Comparison of ENCODE assay signal across 25 cellular contexts in the genomic region with DNA sequence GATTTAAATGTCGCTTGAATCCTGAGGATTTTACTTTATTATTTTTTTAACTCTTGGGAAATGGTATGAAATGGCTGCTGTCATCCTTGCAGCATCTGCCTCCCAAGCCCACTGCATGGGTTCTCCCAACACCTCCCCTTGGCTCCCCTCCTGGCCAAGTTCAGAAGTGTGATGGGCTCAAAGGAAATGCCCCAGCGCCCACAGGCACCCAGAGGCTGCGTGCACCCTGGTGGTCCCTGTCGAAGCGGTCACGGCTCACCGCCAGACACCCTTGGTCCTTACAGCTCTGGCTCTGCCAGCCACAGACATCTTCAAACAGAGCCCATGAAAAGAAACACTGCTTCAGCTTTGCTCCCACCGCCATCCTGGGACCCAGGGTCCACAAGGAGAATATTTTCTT.
DNase-seq lines count a peak whose midpoint lies in the region; ATAC-seq, FAIRE-seq and TF ChIP-seq lines count a peak whose summit lies in the region.
"Had no signal": no experiment of that assay in that cellular context is flagged by ENCODE, and none has a peak within 500 bp of the region (broad histone marks: within the 10 kb centered on the region; RNA-seq: fewer than 3 reads in every experiment).

No MANE protein-coding gene starts in this region.

- H2AFZ ChIP-seq in HepG2 (ENCODE audit: low read length) (no peak overlapping the region), GM12878 (ENCODE audit: control insufficient read depth, low read depth, low read length) (no peak overlapping the region), neuronal stem cell (ENCODE audit: low read length) (no peak overlapping the region)
- H2AFZ ChIP-seq: parathyroid adenoma had no signal

- RAD21 ChIA-PET in GM12878 (lab: Charles Lee; ENCODE audit: unreplicated experiment) = interaction anchor here (0.7 to 1.2 kb wide), 2 partner anchors 21 to 28 kb away, joined by 3 read pairs; no protein-coding TSS in a partner anchor

- BruUV-seq in HepG2 (replicated peaks; lab: Mats Ljungman, UMichigan) (no TSS peak), GM12878 (replicated peaks; lab: Mats Ljungman, UMichigan) (no TSS peak)

- 97% methylated on average over 8 of the region's 8 CpGs for WGBS in HepG2 (ENCODE audit: low lambda C conversion rate)
- 69% methylated on average over 7 of the region's 8 CpGs for WGBS in right lobe of liver (ENCODE audit: insufficient coverage, low coverage, low lambda C conversion rate, missing lambda C conversion rate)
- 66% methylated on average over 8 of the region's 8 CpGs for WGBS in GM12878 (ENCODE audit: insufficient coverage, insufficient replicate concordance, low lambda C conversion rate, missing lambda C conversion rate)
- WGBS in neuronal stem cell (ENCODE audit: extremely low coverage in 2 of 2, insufficient read length in 2 of 2, insufficient replicate concordance in 1 of 2), 2 donors = no CpG with 5 or more reads among the region's 8 CpGs

- CTCF ChIA-PET in HepG2 (lab: Yijun Ruan, JAX; ENCODE audit: low intra/inter-chr PET ratio, low total read pairs) (no interaction called here), GM12878 (lab: Yijun Ruan, JAX) (interaction anchor here (0.9 to 2.0 kb wide), 2 partner anchors 14 to 25 kb away, joined by 3 to 5 read pairs; no protein-coding TSS in a partner anchor), GM10248 (lab: Yijun Ruan, JAX) (interaction anchor here (1.2 to 2.1 kb wide), 5 partner anchors 9 to 101 kb away, joined by 4 to 5 read pairs (median 4); no protein-coding TSS in a partner anchor)

- H3K4me2 ChIP-seq in HepG2 (ENCODE audit: low read depth, low read length) (no peak overlapping the region), GM12878 (ENCODE audit: control insufficient read depth, insufficient read depth) (no peak overlapping the region), neuronal stem cell (ENCODE audit: insufficient read depth, low read length, poor library complexity, severe bottlenecking) (no peak overlapping the region)

- H3K14ac ChIP-seq in neuronal stem cell (ENCODE audit: low read length) = no peak overlapping the region

- no peaks in the 10 kb centered on the region for H3K27me3 ChIP-seq in HepG2 (ENCODE audit: control insufficient read depth in 1 of 2, insufficient read depth in 2 of 2, low read length in 2 of 2)
- H3K27me3 ChIP-seq in right lobe of liver = no peaks in the 10 kb centered on the region
- H3K27me3 ChIP-seq in GM12878 (replicated peaks in 1 of 2; ENCODE audit: control insufficient read depth in 2 of 2, insufficient read depth in 2 of 2, low read length in 1 of 2) = no peaks in the 10 kb centered on the region; a peak in 1 of 4 replicates
- no peaks in the 10 kb centered on the region for H3K27me3 ChIP-seq in neuronal stem cell (ENCODE audit: control insufficient read depth in 3 of 3, insufficient read depth in 3 of 3, low read depth in 1 of 3, low read length in 3 of 3)

- no peak for TF ChIP-seq EP300 in HepG2 (IDR thresholded peaks at IDR 0.05; ENCODE audit: low read depth in 2 of 2, low read length in 2 of 2)
- TF ChIP-seq EP300 in HepG2 (CRISPR knock-in tag; IDR thresholded peaks at IDR 0.05; ENCODE audit: borderline replicate concordance) = no peak
- TF ChIP-seq EP300 in GM12878 (IDR thresholded peaks at IDR 0.05; ENCODE audit: borderline replicate concordance in 1 of 2, control insufficient read depth in 1 of 2, low read depth in 2 of 2, low read length in 2 of 2) = no peak

- POLR2A ChIA-PET in HepG2 (lab: Yijun Ruan, JAX) = interaction anchor here (0.7 to 3.2 kb wide), 5 partner anchors 9 to 46 kb away, joined by 3 to 16 read pairs (median 5); no protein-coding TSS in a partner anchor
- POLR2A ChIA-PET in GM12878 (lab: Charles Lee) = interaction anchor here (0.6 to 2.1 kb wide), 4 partner anchors 11 to 74 kb away, joined by 3 to 5 read pairs (median 4); no protein-coding TSS in a partner anchor
- POLR2A ChIA-PET in GM10248 (lab: Yijun Ruan, JAX) = no interaction called here

- H3K4ac ChIP-seq in neuronal stem cell (ENCODE audit: low read length) = no peak overlapping the region

- in situ Hi-C loops in HepG2 (cut with HindIII; ENCODE audit: extremely low pct_ligation_motif_present, low pct_unique_long_range_greater_than_20kb) = no loop called here
- in situ Hi-C loops in GM12878 (cut with MboI) = no loop called here

- no peak overlapping the region for H2BK12ac ChIP-seq in neuronal stem cell (ENCODE audit: low read length)

- H3K4me3 ChIP-seq in HepG2 (replicated peaks in 1 of 3; ENCODE audit: insufficient read depth in 1 of 3, low read depth in 2 of 3, low read length in 3 of 3) (no peak overlapping the region), right lobe of liver (no peak overlapping the region), GM12878 (no peak overlapping the region), neuronal stem cell (ENCODE audit: low read length in 2 of 2) (no peak overlapping the region)
- H3K4me3 ChIP-seq: left ventricle myocardium inferior, mucosa of descending colon, SK-N-MC, skin epidermis had no signal

- TF ChIP-seq POLR2A in HepG2 (IDR thresholded peaks at IDR 0.05; ENCODE audit: insufficient read depth in 1 of 2, low read depth in 2 of 2, low read length in 2 of 2) = no peak
- no peak for TF ChIP-seq POLR2A in right lobe of liver (IDR thresholded peaks at IDR 0.05)
- TF ChIP-seq POLR2A in GM12878 (IDR thresholded peaks at IDR 0.05; ENCODE audit: low read depth, low read length) = no peak

- H3K27ac ChIP-seq in HepG2 (ENCODE audit: extremely low read length, insufficient read depth, low read length) = no peak overlapping the region
- H3K27ac ChIP-seq in right lobe of liver = no peak overlapping the region
- H3K27ac ChIP-seq in GM12878 (ENCODE audit: control insufficient read depth, insufficient read depth) = no peak overlapping the region
- no peak overlapping the region for H3K27ac ChIP-seq in neuronal stem cell (replicated peaks; ENCODE audit: low read length)
- H3K27ac ChIP-seq: left ventricle myocardium inferior, parathyroid adenoma, SK-N-MC, skin epidermis had no signal

- no peak overlapping the region for H4K91ac ChIP-seq in neuronal stem cell (ENCODE audit: low read depth, low read length, poor library complexity)

- H3K23ac ChIP-seq in neuronal stem cell (ENCODE audit: low read depth, low read length, poor library complexity) = no peak overlapping the region

- no peak overlapping the region for H3K9ac ChIP-seq in HepG2 (ENCODE audit: insufficient read depth, low read depth, low read length)
- H3K9ac ChIP-seq in GM12878 (ENCODE audit: control insufficient read depth, insufficient read depth, low read length) = no peak overlapping the region
- no peak overlapping the region for H3K9ac ChIP-seq in neuronal stem cell (ENCODE audit: low read depth, low read length, poor library complexity)
- H3K9ac ChIP-seq: parathyroid adenoma had no signal

- peak; percentile 56 for ATAC-seq in HepG2
- ATAC-seq in right lobe of liver = no peak
- no peak; the same call in 2 of the 3 replicates for ATAC-seq in GM12878

- H3K4me1 ChIP-seq in HepG2 (ENCODE audit: insufficient read depth, low read length) (peaks cover 64% of the 10 kb centered on the region), right lobe of liver (no peaks in the 10 kb centered on the region), GM12878 (ENCODE audit: control insufficient read depth, insufficient read depth, low read length) (no peaks in the 10 kb centered on the region), neuronal stem cell (ENCODE audit: control insufficient read depth in 2 of 2, insufficient read depth in 1 of 2, low read depth in 1 of 2, low read length in 2 of 2) (peaks cover 0 to 4% of the 10 kb centered on the region in 2 donors)
- H3K4me1 ChIP-seq: left ventricle myocardium inferior, parathyroid adenoma had no signal

- TF ChIP-seq RAD21 in HepG2 (CRISPR knock-in tag; IDR thresholded peaks at IDR 0.05) (no peak), GM12878 (IDR thresholded peaks at IDR 0.05; ENCODE audit: insufficient read depth, low read depth, low read length) (no peak)

- peaks cover 85% of the 10 kb centered on the region for H3K79me2 ChIP-seq in HepG2 (ENCODE audit: insufficient read depth, low read length)
- no peaks in the 10 kb centered on the region for H3K79me2 ChIP-seq in GM12878 (ENCODE audit: control insufficient read depth, insufficient read depth, low read length)
- H3K79me2 ChIP-seq: parathyroid adenoma had no signal

- DNase-seq in HepG2 (ENCODE audit: low spot score) = no peak
- DNase-seq in right lobe of liver = no peak
- no peak for DNase-seq in GM12878 (ENCODE audit: low read depth, low spot score)
- no peak for DNase-seq in neuronal stem cell (ENCODE audit: low spot score)
- no peak for DNase-seq in NCI-H1930 (lab: John Stamatoyannopoulos, UW)
- DNase-seq in SW480 (ENCODE audit: low spot score) = no peak
- no peak for DNase-seq in frontal cortex (ENCODE audit: low spot score in 2 of 2)
- no peak for DNase-seq in GM10248 (ENCODE audit: extremely low spot score)
- DNase-seq: activated CD4-positive, CD25-positive, alpha-beta regulatory T cell treated with anti-CD3 and anti-CD28 coated beads, Interleukin-2, amount 50 U/mL, for 72 hours; DND-41; erythroblast; glutamatergic neuron; Karpas-422; left ventricle myocardium inferior; NCI-H1048; NCI-H2081; NCI-H524; stimulated activated CD4-positive, alpha-beta T cell treated with anti-CD3 and anti-CD28 coated beads, Interleukin-4, amount 100 ng/mL, for 4 hours; substantia nigra; T1000 had no signal

- H2BK5ac ChIP-seq in neuronal stem cell (ENCODE audit: low read length) = no peak overlapping the region

- H2BK120ac ChIP-seq in neuronal stem cell (ENCODE audit: low read depth, low read length) = no peak overlapping the region

- H4K20me1 ChIP-seq in HepG2 (ENCODE audit: insufficient read depth, low read length) (no peaks in the 10 kb centered on the region), GM12878 (ENCODE audit: control insufficient read depth, insufficient read depth) (no peaks in the 10 kb centered on the region)

- H3K79me1 ChIP-seq in neuronal stem cell (ENCODE audit: low read depth, low read length) = no peaks in the 10 kb centered on the region

- SMC1A ChIA-PET in GM12878 (lab: Charles Lee; ENCODE audit: uncharacterized antibody, unreplicated experiment) = interaction anchor here (0.6 to 1.7 kb wide), 8 partner anchors 8 to 186 kb away, joined by 3 to 7 read pairs (median 3); no protein-coding TSS in a partner anchor

- TF ChIP-seq CTCF in HepG2 (CRISPR knock-in tag; IDR thresholded peaks at IDR 0.05) = no peak
- no peak for TF ChIP-seq CTCF in right lobe of liver (IDR thresholded peaks at IDR 0.05)
- TF ChIP-seq CTCF in GM12878 (IDR thresholded peaks at IDR 0.05 in 2 of 3, conservative IDR thresholded peaks at IDR 0.05 in 1 of 3; ENCODE audit: control insufficient read depth in 2 of 3, extremely low read depth in 1 of 3, insufficient read depth in 1 of 3, low read depth in 3 of 3, low read length in 3 of 3) = no peak
- no peak for TF ChIP-seq CTCF in GM10248 (IDR thresholded peaks at IDR 0.05; ENCODE audit: control extremely low read depth, extremely low read depth, low read depth, missing control alignments)

- FAIRE-seq in HepG2 (lab: Jason Lieb, UNC) = no peak
- FAIRE-seq in GM12878 (lab: Jason Lieb, UNC) = no peak
- no peak for FAIRE-seq in frontal cortex (lab: Jason Lieb, UNC)
- FAIRE-seq: GM18507 had no signal

- peak overlapping the region; percentile 11 for H3K18ac ChIP-seq in neuronal stem cell (ENCODE audit: low read length)

- no peak overlapping the region for H2AK5ac ChIP-seq in neuronal stem cell (ENCODE audit: low read depth, low read length)

- no peaks in the 10 kb centered on the region for H3K9me3 ChIP-seq in HepG2 (ENCODE audit: low read length)
- H3K9me3 ChIP-seq in right lobe of liver = no peaks in the 10 kb centered on the region
- no peaks in the 10 kb centered on the region; the same call in 2 of the 3 replicates for H3K9me3 ChIP-seq in GM12878 (replicated peaks; ENCODE audit: control insufficient read depth, insufficient read depth, low read length)
- no peaks in the 10 kb centered on the region for H3K9me3 ChIP-seq in neuronal stem cell (replicated peaks in 1 of 2; ENCODE audit: control insufficient read depth in 2 of 2, insufficient read depth in 1 of 2, low read depth in 1 of 2, low read length in 2 of 2)
- H3K9me3 ChIP-seq: left ventricle myocardium inferior, mucosa of descending colon had no signal

- no peak overlapping the region for H2BK15ac ChIP-seq in neuronal stem cell (ENCODE audit: low read length)

- H3K36me3 ChIP-seq in HepG2 (replicated peaks in 1 of 2; ENCODE audit: control insufficient read depth in 1 of 2, insufficient read depth in 2 of 2, low read length in 2 of 2) (no peaks in the 10 kb centered on the region), right lobe of liver (no peaks in the 10 kb centered on the region), GM12878 (ENCODE audit: control insufficient read depth in 2 of 2, insufficient read depth in 2 of 2, low read length in 1 of 2) (no peaks in the 10 kb centered on the region), neuronal stem cell (replicated peaks in 1 of 2; ENCODE audit: control insufficient read depth in 2 of 2, insufficient read depth in 2 of 2, low read length in 2 of 2) (no peaks in the 10 kb centered on the region)
- H3K36me3 ChIP-seq: left ventricle myocardium inferior had no signal

- intact Hi-C loops in HepG2 (cut with micrococcal nuclease; ENCODE audit: unreplicated experiment) = no loop called here
- intact Hi-C loops in right lobe of liver (cut with DNase I) = no loop called here
- intact Hi-C loops in GM12878 (cut with micrococcal nuclease; ENCODE audit: unreplicated experiment) = no loop called here

- no peak overlapping the region for H4K8ac ChIP-seq in neuronal stem cell (ENCODE audit: low read depth, low read length)
